Comparison of ENCODE assay signal across 11 cellular contexts in the genomic region with DNA sequence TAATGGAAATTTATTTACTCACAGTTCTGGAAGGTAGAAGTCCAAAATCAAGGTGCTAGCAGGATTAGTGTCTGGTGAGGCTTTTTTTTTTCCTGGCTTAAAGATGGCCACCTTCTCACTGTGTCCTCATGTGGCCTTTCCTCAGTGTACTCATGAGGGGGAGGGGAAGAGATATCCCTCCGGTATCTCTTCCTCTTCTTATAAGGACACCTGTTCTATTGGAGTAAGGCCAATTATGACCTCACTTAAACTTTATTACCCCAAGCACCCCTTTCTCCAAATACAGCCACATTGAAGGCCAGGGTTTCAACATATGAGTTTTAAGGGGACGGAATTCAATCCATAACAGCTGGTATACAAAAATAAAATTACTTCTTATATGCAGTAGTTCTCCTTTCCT.
"Had no signal": no experiment of that assay in that cellular context is flagged by ENCODE, and none has a peak within 500 bp of the region (broad histone marks: within the 10 kb centered on the region; RNA-seq: fewer than 3 reads in every experiment).

No MANE protein-coding gene starts in this region.

- DNase-seq: activated CD4-positive, alpha-beta T cell treated with anti-CD3 and anti-CD28 coated beads, Interleukin-2, amount 10 ng/mL, durations not matched to agents 7 days and 5 days; activated CD4-positive, CD25-positive, alpha-beta regulatory T cell; activated CD8-positive, alpha-beta memory T cell treated with anti-CD3 and anti-CD28 coated beads for 24 hours; activated naive CD4-positive, alpha-beta T cell treated with anti-CD3 and anti-CD28 coated beads, Interleukin-2, amount 50 U/mL, for 16 hours; adrenal gland; central memory CD4-positive, alpha-beta T cell; effector memory CD8-positive, alpha-beta T cell; hippocampal formation; ovary; stimulated activated CD4-positive, alpha-beta T cell treated with anti-CD3 and anti-CD28 coated beads, Interleukin-4, amount 100 ng/mL, for 24 hours; upper lobe of left lung had no signal
